In genomic region chr3:122572940-122573412, GRCh38 we compare ENCODE assay signal across 8 cellular contexts.
DNase-seq lines count a peak whose midpoint lies in the region; ATAC-seq and TF ChIP-seq lines count a peak whose summit lies in the region.

No MANE protein-coding gene starts in this region.

- no peaks in the 10 kb centered on the region for H3K36me3 ChIP-seq in ES-I3 (ENCODE audit: insufficient read depth, low read length)

- no peaks in the 10 kb centered on the region for H3K9me3 ChIP-seq in ES-I3 (ENCODE audit: control insufficient read depth, insufficient read depth, low read length)

- H3K4me1 ChIP-seq in ES-I3 (ENCODE audit: insufficient read depth, low read length), result peaks cover 8% of the 10 kb centered on the region

- no peak overlapping the region for H3K4me3 ChIP-seq in fibroblast of mammary gland (ENCODE audit: control insufficient read depth, low read depth, low read length)

- DNase-seq in SW480 (ENCODE audit: low spot score), result peak; percentile 52
- peak; percentile 65 for DNase-seq in fibroblast of mammary gland (ENCODE audit: low read depth)
- peak; percentile 6 to 10 for DNase-seq in stimulated activated CD4-positive, alpha-beta T cell treated with anti-CD3 and anti-CD28 coated beads, Interleukin-15, amount 100 ng/mL, for 48 hours (ENCODE audit: low read depth in 2 of 2)
- no peak for DNase-seq in KG1 (lab: John Stamatoyannopoulos, UW)
- DNase-seq in cerebellar nuclear complex (lab: John Stamatoyannopoulos, UW), result no peak
- DNase-seq in NCI-H1092 (lab: John Stamatoyannopoulos, UW), result no peak

- no peak for TF ChIP-seq CTCF in fibroblast of mammary gland (conservative IDR thresholded peaks at IDR 0.05; ENCODE audit: control insufficient read depth, insufficient read depth, low read depth, low read length)

- H3K9ac ChIP-seq in ES-I3 (ENCODE audit: low read depth, low read length), result peak overlapping the region; percentile 29; the same call in 1 of the 2 replicates

- peak; percentile 28 for ATAC-seq in HG03432 (IDR thresholded peaks at IDR 0.05; ENCODE audit: unreplicated experiment)

Comparison
In these comparisons a context has a peak if more than half of its experiments do, and no peak if none do; other contexts are left out.
1. DNase-seq: peak in SW480 (single experiment), fibroblast of mammary gland (single experiment) and stimulated activated CD4-positive, alpha-beta T cell treated with anti-CD3 and anti-CD28 coated beads, Interleukin-15, amount 100 ng/mL, for 48 hours (2 of 2); none in KG1 (single experiment), cerebellar nuclear complex (0 of 2) and NCI-H1092 (single experiment).